In the genomic region with DNA sequence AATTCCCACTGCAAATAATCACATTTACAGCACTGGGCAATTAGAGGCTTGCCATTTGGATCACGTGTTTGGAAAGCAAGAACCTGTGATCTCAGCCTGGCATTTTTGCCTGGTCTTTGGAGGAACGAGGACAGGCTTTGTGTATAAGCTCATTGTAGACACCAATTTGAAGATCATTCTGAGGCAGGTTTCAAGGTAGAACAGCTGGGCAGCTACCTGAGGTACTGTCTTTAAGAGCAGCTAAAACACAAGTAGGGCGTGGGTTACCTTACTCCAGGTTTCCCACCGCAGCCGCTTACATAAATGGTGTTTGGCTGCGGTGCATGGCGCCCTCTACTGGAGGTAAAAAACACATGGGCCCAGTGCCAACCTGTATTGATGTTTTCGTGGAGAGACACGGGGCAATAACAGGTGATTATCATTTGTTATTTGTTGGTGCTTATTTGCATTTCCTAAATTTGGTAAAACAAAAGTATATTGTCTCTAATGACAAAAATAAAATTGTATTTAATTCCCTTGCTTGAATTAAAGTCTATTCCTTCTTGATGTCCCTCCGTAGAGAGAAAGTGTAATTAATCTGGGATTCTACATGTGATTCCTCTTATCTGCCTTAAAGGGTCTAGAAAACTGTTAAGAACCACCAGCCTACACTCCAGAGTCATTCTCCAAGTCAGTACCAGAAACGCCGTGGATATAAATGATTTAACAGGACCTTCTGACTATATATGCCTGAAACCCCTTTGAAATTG, we compare ENCODE assay signal across 9 cellular contexts.
A peak's percentile ranks its signal among the peaks of the same experiment; 100 is the strongest.
DNase-seq lines count a peak whose midpoint lies in the region; ATAC-seq and TF ChIP-seq lines count a peak whose summit lies in the region.
"Had no signal": no experiment of that assay in that cellular context is flagged by ENCODE, and none has a peak within 500 bp of the region (broad histone marks: within the 10 kb centered on the region; RNA-seq: fewer than 3 reads in every experiment).

No MANE protein-coding gene starts in this region.

- no peak overlapping the region for H3K27ac ChIP-seq in osteoblast (ENCODE audit: low read depth, low read length)
- H3K27ac ChIP-seq in substantia nigra (ENCODE audit: low read depth, low read length, poor library complexity, severe bottlenecking): no peak overlapping the region

- H3K27me3 ChIP-seq in osteoblast (ENCODE audit: insufficient read depth, low read length): peaks cover 3% of the 10 kb centered on the region

- peaks cover 6% of the 10 kb centered on the region for H3K9me3 Mint-ChIP-seq in activated T-helper 17 cell treated with anti-CD3 and anti-CD28 coated beads, Interleukin-2, amount 50 U/mL, for 72 hours

- no peaks in the 10 kb centered on the region for H3K36me3 ChIP-seq in osteoblast (ENCODE audit: insufficient read depth, low read length)

- no peaks in the 10 kb centered on the region for H3K9me3 ChIP-seq in osteoblast (ENCODE audit: low read depth, low read length)

- no peak overlapping the region for H3K27ac Mint-ChIP-seq in activated T-helper 17 cell treated with anti-CD3 and anti-CD28 coated beads, Interleukin-2, amount 50 U/mL, for 72 hours
- H3K27ac Mint-ChIP-seq: dendritic cell treated with granulocyte-macrophage colony-stimulating factor and Interleukin-4, amounts not matched to agents 40 ng/mL and 50 ng/mL, for 4 days had no signal

- peaks cover 7% of the 10 kb centered on the region for H3K4me1 ChIP-seq in osteoblast (ENCODE audit: insufficient read depth, low read length)

- TF ChIP-seq CTCF in LNCAP (IDR thresholded peaks at IDR 0.05) (peak; percentile 81), osteoblast (IDR thresholded peaks at IDR 0.05; ENCODE audit: extremely low read depth, low read depth, low read length) (peak; percentile 91)

- H3K4me2 ChIP-seq in osteoblast (ENCODE audit: insufficient read depth, low read length): peak overlapping the region; percentile 74

- H3K79me2 ChIP-seq in osteoblast (ENCODE audit: insufficient read depth, low read length): no peaks in the 10 kb centered on the region

- H4K20me1 ChIP-seq in osteoblast (ENCODE audit: insufficient read depth, low read length): no peaks in the 10 kb centered on the region

- peaks cover 6% of the 10 kb centered on the region for H3K27me3 Mint-ChIP-seq in activated T-helper 17 cell treated with anti-CD3 and anti-CD28 coated beads, Interleukin-2, amount 50 U/mL, for 72 hours

- peak overlapping the region; percentile 81 for H2AFZ ChIP-seq in osteoblast (ENCODE audit: low read length)

- peak; percentile 68 for DNase-seq in Daoy (ENCODE audit: low read depth)
- peak; percentile 33 for DNase-seq in RKO (ENCODE audit: low spot score)
- peak; percentile 44 for DNase-seq in foreskin melanocyte
- peak; percentile 77 for DNase-seq in osteoblast (ENCODE audit: insufficient read length, low spot score, missing footprints)
- peak in 44 of 49 donors; percentile 2 to 79 (median 42) for DNase-seq in substantia nigra (lab: John Stamatoyannopoulos, UW)

- H3K4me1 Mint-ChIP-seq in activated T-helper 17 cell treated with anti-CD3 and anti-CD28 coated beads, Interleukin-2, amount 50 U/mL, for 72 hours: no peaks in the 10 kb centered on the region

- no peak overlapping the region for H3K4me3 Mint-ChIP-seq in activated T-helper 17 cell treated with anti-CD3 and anti-CD28 coated beads, Interleukin-2, amount 50 U/mL, for 72 hours
- H3K4me3 Mint-ChIP-seq: dendritic cell treated with granulocyte-macrophage colony-stimulating factor and Interleukin-4, amounts not matched to agents 40 ng/mL and 50 ng/mL, for 4 days had no signal

- H3K36me3 Mint-ChIP-seq in activated T-helper 17 cell treated with anti-CD3 and anti-CD28 coated beads, Interleukin-2, amount 50 U/mL, for 72 hours (ENCODE audit: low read depth): no peaks in the 10 kb centered on the region

- ATAC-seq in activated T-helper 17 cell treated with anti-CD3 and anti-CD28 coated beads, Interleukin-2, amount 50 U/mL, for 72 hours (replicated peaks): peak; percentile 91
- no peak for ATAC-seq in HG03442 (IDR thresholded peaks at IDR 0.05; ENCODE audit: unreplicated experiment)

- peak overlapping the region; percentile 50 for H3K4me3 ChIP-seq in osteoblast (ENCODE audit: insufficient read depth, low read length)
